ENCODE assay signal across 8 cellular contexts in genomic region chr5:150700600-150701377, GRCh38. TPM values are rescaled to one million over a fixed set of nuclear protein-coding genes. Genes with fewer than 3 reads are reported as not detected.
DNase-seq lines count a peak whose midpoint lies in the region; ATAC-seq, FAIRE-seq and TF ChIP-seq lines count a peak whose summit lies in the region.

Gene RBM22 (minus strand): TSS chr5:150701062. CDS start chr5:150700985, 77 bp downstream.

- POLR2A ChIA-PET in naive thymus-derived CD8-positive, alpha-beta T cell (lab: Charles Lee): interaction anchor here (0.6 to 2.4 kb wide), 21 partner anchors 8 to 1070 kb away, joined by 3 to 27 read pairs (median 7); partner anchors contain the start of genes CCDC69, CD74, DCTN4 and G3BP1

- peak within 1 kb of the TSS; percentile 91 for H3K4me3 ChIP-seq in DOHH2 (ENCODE audit: low read length)
- no peak within 1 kb of the TSS for H3K4me3 ChIP-seq in KMS-11 (IDR thresholded peaks at IDR 0.05; ENCODE audit: insufficient read depth, low read depth, low read length)
- H3K4me3 ChIP-seq in fibroblast of lung (replicated peaks in 1 of 4; ENCODE audit: control extremely low read depth in 1 of 4, insufficient read depth in 1 of 4, low read depth in 3 of 4, low read length in 4 of 4): peak within 1 kb of the TSS; percentile 95 to 99 (median 98)

- FAIRE-seq in RCC 7860 (lab: Jason Lieb, UNC): peak; percentile 64

- H3K4me1 Mint-ChIP-seq in naive thymus-derived CD8-positive, alpha-beta T cell: peaks cover 0 to 7% (median under 1%) of the 10 kb centered on the region in 4 donors

- peaks cover 0 to 35% (median 9%) of the 10 kb centered on the region in 3 donors for H3K36me3 Mint-ChIP-seq in naive thymus-derived CD8-positive, alpha-beta T cell

- H3F3A ChIP-seq in DOHH2 (ENCODE audit: control insufficient read depth, insufficient read depth): peaks cover 3% of the 10 kb centered on the region; the same call in 1 of the 2 replicates

- H4K20me1 ChIP-seq in DOHH2 (ENCODE audit: control insufficient read depth, insufficient read depth, low read depth, low read length) (peaks cover 8% of the 10 kb centered on the region; the same call in 1 of the 2 replicates), KMS-11 (ENCODE audit: insufficient read depth) (no peaks in the 10 kb centered on the region), fibroblast of lung (ENCODE audit: control insufficient read depth, extremely low read depth, insufficient read depth, low read length) (no peaks in the 10 kb centered on the region)

- H3K4me1 ChIP-seq in DOHH2 (ENCODE audit: control insufficient read depth, low read length) (peaks cover 16% of the 10 kb centered on the region), KMS-11 (ENCODE audit: low read depth, poor library complexity, severe bottlenecking) (peaks cover 14% of the 10 kb centered on the region), fibroblast of lung (ENCODE audit: control insufficient read depth, extremely low read depth, insufficient read depth, low read length) (no peaks in the 10 kb centered on the region)

- peak within 1 kb of the TSS; percentile 88 for H2AFZ ChIP-seq in KMS-11 (ENCODE audit: low read depth)
- peak within 1 kb of the TSS; percentile 99 for H2AFZ ChIP-seq in fibroblast of lung (ENCODE audit: low read length)

- peak; percentile 94 for ATAC-seq in GM21737 (IDR thresholded peaks at IDR 0.05; ENCODE audit: unreplicated experiment)
- peak; percentile 93 to 94 for ATAC-seq in naive thymus-derived CD8-positive, alpha-beta T cell

- no peak within 1 kb of the TSS for H3K27ac Mint-ChIP-seq in naive thymus-derived CD8-positive, alpha-beta T cell

- DNase-seq in RCC 7860 (ENCODE audit: low spot score): peak; percentile 66
- DNase-seq in activated T-helper 1 cell treated with Interleukin-2 at 50 U/mL for 16 hours (ENCODE audit: low read depth): peak; percentile 84
- DNase-seq in fibroblast of lung (ENCODE audit: low read depth in 2 of 2): peak; percentile 86 to 87
- DNase-seq in naive thymus-derived CD8-positive, alpha-beta T cell: peak; percentile 84 to 96 (median 92)
- DNase-seq in stimulated activated naive CD4-positive, alpha-beta T cell (lab: John Stamatoyannopoulos, UW): peak; percentile 86 to 93 (median 89)

- no peaks in the 10 kb centered on the region for H3K9me3 Mint-ChIP-seq in naive thymus-derived CD8-positive, alpha-beta T cell

- peaks cover 30% of the 10 kb centered on the region for H3K79me2 ChIP-seq in DOHH2 (ENCODE audit: control insufficient read depth, low read length)
- H3K79me2 ChIP-seq in KMS-11 (ENCODE audit: insufficient read depth, low read depth): peaks cover 17% of the 10 kb centered on the region
- peaks cover 18% of the 10 kb centered on the region for H3K79me2 ChIP-seq in fibroblast of lung (ENCODE audit: control insufficient read depth, insufficient read depth, low read length)

- H3K36me3 ChIP-seq in DOHH2 (ENCODE audit: control insufficient read depth, low read length) (peaks cover 48% of the 10 kb centered on the region), KMS-11 (ENCODE audit: insufficient read depth) (no peaks in the 10 kb centered on the region), fibroblast of lung (ENCODE audit: control insufficient read depth, insufficient read depth, low read length) (peaks cover 2% of the 10 kb centered on the region)

- no peaks in the 10 kb centered on the region for H3K9me2 ChIP-seq in DOHH2 (replicated peaks; ENCODE audit: control insufficient read depth, low read length)

- H3K9me3 ChIP-seq in DOHH2 (ENCODE audit: control insufficient read depth, insufficient read depth, low read length) (no peaks in the 10 kb centered on the region), fibroblast of lung (ENCODE audit: control insufficient read depth, insufficient read depth, low read depth, low read length) (no peaks in the 10 kb centered on the region)

- H3K4me3 Mint-ChIP-seq in naive thymus-derived CD8-positive, alpha-beta T cell: no peak within 1 kb of the TSS

- H3K27ac ChIP-seq in DOHH2 (ENCODE audit: low read depth, low read length) (peak within 1 kb of the TSS; percentile 70), KMS-11 (peak within 1 kb of the TSS; percentile 66), fibroblast of lung (ENCODE audit: insufficient read depth, low read length) (peak within 1 kb of the TSS; percentile 95)

- no peaks in the 10 kb centered on the region for H3K27me3 Mint-ChIP-seq in naive thymus-derived CD8-positive, alpha-beta T cell

- TF ChIP-seq CTCF in DOHH2 (IDR thresholded peaks at IDR 0.05; ENCODE audit: low read depth, low read length, poor library complexity, severe bottlenecking) (peak; percentile 91), KMS-11 (conservative IDR thresholded peaks at IDR 0.05; ENCODE audit: low read depth, low read length) (peak; percentile 67), fibroblast of lung (conservative IDR thresholded peaks at IDR 0.05 in 1 of 2, IDR thresholded peaks at IDR 0.05 in 1 of 2; ENCODE audit: low read depth in 1 of 2, low read length in 2 of 2) (peak; percentile 51 to 61)

- no peaks in the 10 kb centered on the region for H3K27me3 ChIP-seq in DOHH2 (ENCODE audit: control insufficient read depth, low read length)
- H3K27me3 ChIP-seq in KMS-11 (ENCODE audit: insufficient read depth, low read depth): no peaks in the 10 kb centered on the region
- H3K27me3 ChIP-seq in fibroblast of lung (ENCODE audit: control insufficient read depth, insufficient read depth, low read length): no peaks in the 10 kb centered on the region

- H3K4me2 ChIP-seq in DOHH2 (ENCODE audit: low read length) (peak within 1 kb of the TSS; percentile 81), KMS-11 (peak within 1 kb of the TSS; percentile 78), fibroblast of lung (ENCODE audit: extremely low read depth, insufficient read depth, low read length) (peak within 1 kb of the TSS; percentile 88)

- peak within 1 kb of the TSS; percentile 84 for H3K9ac ChIP-seq in KMS-11
- peak within 1 kb of the TSS; percentile 98 for H3K9ac ChIP-seq in fibroblast of lung (ENCODE audit: insufficient read depth, low read length)

RNA-seq across cellular contexts. Expression of gene RBM22, which starts in this region (rescaled TPM):
- 14.1 and 15.4 TPM in 2 replicates for total RNA-seq in fibroblast of lung
- 36.7 and 51.5 TPM in 2 replicates for polyA plus RNA-seq in fibroblast of lung
- polyA plus RNA-seq in fibroblast of lung (2012): 22.6 and 26.7 TPM in 2 replicates
- polyA minus RNA-seq in fibroblast of lung (ENCODE audit: low replicate concordance): 11.7 and 13.3 TPM in 2 replicates
- 100 to 1,000 TPM; 102 to 103 TPM for total RNA-seq in naive thymus-derived CD8-positive, alpha-beta T cell
- polyA plus RNA-seq in naive thymus-derived CD8-positive, alpha-beta T cell: 10 to 100 TPM; 51.4 to 57.0 (median 56.2) TPM
